Comparison of ENCODE assay signal across 25 cellular contexts in genomic region chr9:89008346-89009048, GRCh38. TPM values are rescaled to one million over a fixed set of nuclear protein-coding genes. Genes with fewer than 3 reads are reported as not detected.
DNase-seq lines count a peak whose midpoint lies in the region; ATAC-seq, FAIRE-seq and TF ChIP-seq lines count a peak whose summit lies in the region.
"Had no signal": no experiment of that assay in that cellular context is flagged by ENCODE, and none has a peak within 500 bp of the region (broad histone marks: within the 10 kb centered on the region; RNA-seq: fewer than 3 reads in every experiment).

No MANE protein-coding gene starts in this region.

- DNase-seq in KBM-7 (peak; percentile 31), NOMO-1 treated with dmso at 0.1 percent for 144 hours (lab: John Stamatoyannopoulos, UW; ENCODE audit: unreplicated experiment) (peak; percentile 34), K562 (ENCODE audit: extremely low read depth in 1 of 4, low spot score in 3 of 4) (no peak), neural progenitor cell (ENCODE audit: low spot score) (no peak)
- DNase-seq in activated CD8-positive, alpha-beta memory T cell treated with anti-CD3 and anti-CD28 coated beads for 24 hours = no peak
- DNase-seq: activated CD4-positive, CD25-positive, alpha-beta regulatory T cell treated with anti-CD3 and anti-CD28 coated beads, Interleukin-2, amount 50 U/mL, for 72 hours; activated naive CD4-positive, alpha-beta T cell; activated T-cell treated with anti-CD3 and anti-CD28 coated beads, Interleukin-2, amount 50 U/mL, for 24 hours; CD4-positive, CD25-positive, alpha-beta regulatory T cell; esophagus squamous epithelium; naive B cell; NCI-H1092; NCI-H187 treated with DMSO at 0.1 percent for 48 hours; NCI-H526; retina; stimulated activated CD4-positive, alpha-beta T cell treated with anti-CD3 and anti-CD28 coated beads, Interleukin-2, amount 100 ng/mL, for 48 hours; stimulated activated naive B cell treated with anti-CD40 and anti-IgM and Interleukin-4, amounts not matched to agents 10 μg/mL and 1 μg/mL and 100 μg/mL, for 72 hours had no signal

- H4K20me1 ChIP-seq in K562 (replicated peaks; ENCODE audit: control insufficient read depth, insufficient read depth, low read length) = no peaks in the 10 kb centered on the region
- H4K20me1 ChIP-seq in neural progenitor cell (ENCODE audit: low read depth) = peaks cover 13% of the 10 kb centered on the region

- H3K4me2 ChIP-seq in K562 (ENCODE audit: insufficient read depth, low read length) (no peak overlapping the region; the same call in 1 of the 2 replicates), neural progenitor cell (no peak overlapping the region)
- H3K4me2 ChIP-seq: hepatocyte, KMS-11 had no signal

- intact Hi-C loops in K562 (cut with micrococcal nuclease) = no loop called here

- H3K27ac ChIP-seq in K562 (ENCODE audit: extremely low read depth, low read depth, low read length) = no peak overlapping the region
- no peak overlapping the region for H3K27ac ChIP-seq in neural progenitor cell
- no peak overlapping the region for H3K27ac ChIP-seq in gastroesophageal sphincter
- H3K27ac ChIP-seq: adrenal gland, esophagus squamous epithelium, hepatocyte, KMS-11, suprapubic skin, vagina had no signal

- H2AFZ ChIP-seq in K562 (ENCODE audit: low read depth, low read length) = peak overlapping the region; percentile 15; the same call in 1 of the 2 replicates
- no peak overlapping the region for H2AFZ ChIP-seq in neural progenitor cell (replicated peaks)
- H2AFZ ChIP-seq: hepatocyte had no signal

- H3K27me3 ChIP-seq in K562 (ENCODE audit: control insufficient read depth in 2 of 2, insufficient read depth in 2 of 2, low read length in 2 of 2) (peaks cover 0 to 12% of the 10 kb centered on the region in 2 experiments; a peak in 2 of 5 replicates), neural progenitor cell (no peaks in the 10 kb centered on the region), gastroesophageal sphincter (no peaks in the 10 kb centered on the region)
- H3K27me3 ChIP-seq: adrenal gland, esophagus squamous epithelium, hepatocyte, suprapubic skin, vagina had no signal

- FAIRE-seq in K562 (lab: Jason Lieb, UNC) = no peak
- FAIRE-seq: frontal cortex had no signal

- peaks cover 12% of the 10 kb centered on the region for H3K36me3 Mint-ChIP-seq in neural progenitor cell
- H3K36me3 Mint-ChIP-seq: CD4-positive, CD25-positive, alpha-beta regulatory T cell; naive B cell; stimulated activated naive B cell treated with anti-CD40 and anti-IgM and Interleukin-4, amounts not matched to agents 10 μg/mL and 1 μg/mL and 100 μg/mL, for 72 hours had no signal

- CTCF ChIA-PET in K562 (lab: Yijun Ruan, JAX; ENCODE audit: low intra/inter-chr PET ratio) = no interaction called here

- H3K36me3 ChIP-seq in K562 (ENCODE audit: control insufficient read depth, insufficient read depth, low read length) = no peaks in the 10 kb centered on the region
- no peaks in the 10 kb centered on the region for H3K36me3 ChIP-seq in neural progenitor cell
- peaks cover 0 to 19% of the 10 kb centered on the region in 2 donors for H3K36me3 ChIP-seq in gastroesophageal sphincter
- H3K36me3 ChIP-seq: adrenal gland, esophagus squamous epithelium, suprapubic skin had no signal

- ATAC-seq in K562 = no peak
- ATAC-seq in gastroesophageal sphincter = no peak
- no peak for ATAC-seq in HG03108 (IDR thresholded peaks at IDR 0.05; ENCODE audit: unreplicated experiment)
- ATAC-seq: stimulated activated naive B cell treated with anti-CD40 and anti-IgM and Interleukin-4, amounts not matched to agents 10 μg/mL and 1 μg/mL and 100 μg/mL, for 72 hours had no signal

- 14% methylated on average over 3 of the region's 14 CpGs for WGBS in K562 (ENCODE audit: insufficient coverage, low coverage, missing lambda C conversion rate)
- 75 to 88% methylated on average over 4 to 8 of the region's 14 CpGs for WGBS in gastroesophageal sphincter (ENCODE audit: low coverage in 1 of 2), 2 donors

- TF ChIP-seq CTCF in K562 (IDR thresholded peaks at IDR 0.05 in 2 of 3, conservative IDR thresholded peaks at IDR 0.05 in 1 of 3; ENCODE audit: insufficient read depth in 2 of 3, low read depth in 1 of 3, low read length in 3 of 3) (no peak), neural progenitor cell (IDR thresholded peaks at IDR 0.05) (no peak), gastroesophageal sphincter (IDR thresholded peaks at IDR 0.05) (no peak)

- POLR2A ChIA-PET in K562 (lab: Yijun Ruan, JAX) = no interaction called here

- peak overlapping the region; percentile 30 for H3K27ac Mint-ChIP-seq in neural progenitor cell
- H3K27ac Mint-ChIP-seq: activated T-cell treated with anti-CD3 and anti-CD28 coated beads, Interleukin-2, amount 50 U/mL, for 24 hours; CD4-positive, CD25-positive, alpha-beta regulatory T cell; naive B cell; stimulated activated naive B cell treated with anti-CD40 and anti-IgM and Interleukin-4, amounts not matched to agents 10 μg/mL and 1 μg/mL and 100 μg/mL, for 72 hours had no signal

- no peak overlapping the region for H3K4me3 Mint-ChIP-seq in neural progenitor cell
- H3K4me3 Mint-ChIP-seq: activated T-cell treated with anti-CD3 and anti-CD28 coated beads, Interleukin-2, amount 50 U/mL, for 24 hours; CD4-positive, CD25-positive, alpha-beta regulatory T cell; stimulated activated naive B cell treated with anti-CD40 and anti-IgM and Interleukin-4, amounts not matched to agents 10 μg/mL and 1 μg/mL and 100 μg/mL, for 72 hours had no signal

- H3K79me2 ChIP-seq in K562 (ENCODE audit: control insufficient read depth, insufficient read depth, low read length) = no peaks in the 10 kb centered on the region
- no peaks in the 10 kb centered on the region for H3K79me2 ChIP-seq in neural progenitor cell (ENCODE audit: low read depth)

- no peak for TF ChIP-seq RAD21 in K562 (CRISPR knock-in tag; conservative IDR thresholded peaks at IDR 0.05 in 1 of 2, IDR thresholded peaks at IDR 0.05 in 1 of 2)

- peaks cover 12% of the 10 kb centered on the region for H3K4me1 Mint-ChIP-seq in neural progenitor cell
- H3K4me1 Mint-ChIP-seq: CD4-positive, CD25-positive, alpha-beta regulatory T cell; naive B cell had no signal

- H3K27me3 Mint-ChIP-seq in neural progenitor cell (ENCODE audit: insufficient read depth, low read depth) = peaks cover 4% of the 10 kb centered on the region

- H3K4me1 ChIP-seq in K562 (replicated peaks in 1 of 2; ENCODE audit: control insufficient read depth in 2 of 2, insufficient read depth in 2 of 2, low read length in 2 of 2) = no peaks in the 10 kb centered on the region
- H3K4me1 ChIP-seq in neural progenitor cell = peaks cover 3% of the 10 kb centered on the region
- peaks cover 3 to 42% (median 5%) of the 10 kb centered on the region in 3 donors for H3K4me1 ChIP-seq in gastroesophageal sphincter
- H3K4me1 ChIP-seq: esophagus squamous epithelium had no signal

- no peak overlapping the region for H3K4me3 ChIP-seq in K562
- no peak overlapping the region for H3K4me3 ChIP-seq in neural progenitor cell
- H3K4me3 ChIP-seq in gastroesophageal sphincter = no peak overlapping the region
- H3K4me3 ChIP-seq: adrenal gland, esophagus squamous epithelium, hepatocyte, suprapubic skin, vagina had no signal

- TF ChIP-seq POLR2A in K562 (conservative IDR thresholded peaks at IDR 0.05) (no peak), gastroesophageal sphincter (IDR thresholded peaks at IDR 0.05) (no peak)

- H3K9me1 ChIP-seq in K562 (ENCODE audit: control insufficient read depth, insufficient read depth, low read length) = no peaks in the 10 kb centered on the region

- no TSS peak for BruUV-seq in K562 (replicated peaks; lab: Mats Ljungman, UMichigan)

- in situ Hi-C loops in KBM-7 (cut with MboI; ENCODE audit: low pct_unique_long_range_greater_than_20kb, low sequenced_read_pairs) = no loop called here
- in situ Hi-C loops in K562 (cut with MboI) = loop anchor here (25.0 kb wide), 1 partner anchor 1046 kb away; the partner anchor contains the start of gene CDK20

- H3F3A ChIP-seq in neural progenitor cell (ENCODE audit: low read depth) = no peaks in the 10 kb centered on the region

- H3K9ac ChIP-seq in K562 (ENCODE audit: insufficient read depth in 1 of 2, low read depth in 2 of 2, low read length in 2 of 2) (no peak overlapping the region), neural progenitor cell (no peak overlapping the region)
- H3K9ac ChIP-seq: KMS-11 had no signal

- TF ChIP-seq EP300 in K562 (IDR thresholded peaks at IDR 0.05; ENCODE audit: low read length) (no peak), gastroesophageal sphincter (IDR thresholded peaks at IDR 0.05) (no peak)

- no peaks in the 10 kb centered on the region for H3K9me3 Mint-ChIP-seq in neural progenitor cell
- H3K9me3 Mint-ChIP-seq: activated T-cell treated with anti-CD3 and anti-CD28 coated beads, Interleukin-2, amount 50 U/mL, for 24 hours; naive B cell; stimulated activated naive B cell treated with anti-CD40 and anti-IgM and Interleukin-4, amounts not matched to agents 10 μg/mL and 1 μg/mL and 100 μg/mL, for 72 hours had no signal

- no peaks in the 10 kb centered on the region for H3K9me3 ChIP-seq in K562 (replicated peaks; ENCODE audit: control insufficient read depth, insufficient read depth, low read depth, low read length)
- H3K9me3 ChIP-seq in neural progenitor cell (ENCODE audit: low read depth) = no peaks in the 10 kb centered on the region
- no peaks in the 10 kb centered on the region for H3K9me3 ChIP-seq in gastroesophageal sphincter
- H3K9me3 ChIP-seq: adrenal gland, esophagus squamous epithelium, suprapubic skin, vagina had no signal

TF ChIP-seq in K562, 482 proteins besides CTCF, POLR2A, EP300 and RAD21 (continues in another document):
- TF ChIP-seq SREBF1 (IDR thresholded peaks at IDR 0.05; ENCODE audit: borderline replicate concordance, low read depth, low read length) = no peak

RNA-seq across cellular contexts. Expression of gene S1PR3, which starts 17.2 kb away (rescaled TPM):
- 2.3 and 3.4 TPM in 2 replicates for total RNA-seq in K562 (2011; cell fraction: chromatin; rRNA removed; ENCODE audit: low replicate concordance)
- total RNA-seq in K562 (2011; cell fraction: nucleolus; rRNA removed) = 1.6 and 3.8 TPM in 2 replicates
- 2.1 and 3.8 TPM in 2 replicates for total RNA-seq in K562 (2011; cell fraction: nucleoplasm; rRNA removed)
- total RNA-seq in K562 (2014; rRNA removed) (0.20 and 0.23 TPM in 2 replicates), K562 (2014; rRNA removed; fragmentation: Illumina TruSeq; extraction: Trizol) (0.22 and 0.26 TPM in 2 replicates), K562 (2015; rRNA removed; fragmentation: Illumina TruSeq; extraction: Trizol) (0.26 and 0.29 TPM in 2 replicates), K562 (2021) (0.31 and 0.33 TPM in 2 replicates), neural progenitor cell (ENCODE audit: low replicate concordance) (21.6 and 29.4 TPM in 2 replicates), gastroesophageal sphincter (100 to 1,000 TPM in 3 of 4 donors, 10 to 100 TPM in 1; 77.9 to 351 (median 167) TPM)
- polyA plus RNA-seq in K562 (2011; rRNA removed) (0.38 and 2.0 TPM in 2 replicates), K562 (2014; fragmentation: Illumina TruSeq; extraction: Trizol) (0.31 and 0.43 TPM in 2 replicates), K562 (2014; fragmentation: Nextera tagmentation; extraction: Ambion mirVana) (under 1 TPM; 0.03 to 0.07 TPM), K562 (2014; rRNA removed) (0.36 and 0.85 TPM in 2 replicates)
- polyA plus RNA-seq in K562 (2011; cell fraction: cytosol; rRNA removed) = 0.44 and 2.0 TPM in 2 replicates
- 0.41 and 2.3 TPM in 2 replicates for polyA plus RNA-seq in K562 (2011; cell fraction: nucleus; rRNA removed)
- 0.37 and 0.39 TPM in 2 replicates for polyA plus RNA-seq in K562 (2012)
- polyA minus RNA-seq in K562 (2011; rRNA and poly(A)+ RNA removed) = 0.33 and 3.3 TPM in 2 replicates
- polyA minus RNA-seq in K562 (2011; cell fraction: cytosol; rRNA and poly(A)+ RNA removed) = 1.4 TPM in 1 of 2 replicates, not detected in the other
- polyA minus RNA-seq in K562 (2011; cell fraction: nucleus; rRNA and poly(A)+ RNA removed) = 0.22 and 1.9 TPM in 2 replicates
- total RNA-seq: CD4-positive, CD25-positive, alpha-beta regulatory T cell had no signal

Comparison
In these comparisons a context has a peak if more than half of its experiments do, and no peak if none do; other contexts are left out.
1. DNase-seq: peak in KBM-7 (single experiment) and NOMO-1 treated with dmso at 0.1 percent for 144 hours (single experiment); none in K562 (0 of 4), neural progenitor cell (single experiment) and activated CD8-positive, alpha-beta memory T cell treated with anti-CD3 and anti-CD28 coated beads for 24 hours (single experiment).